10 cellular contexts compared by ENCODE assay signal in the genomic region with DNA sequence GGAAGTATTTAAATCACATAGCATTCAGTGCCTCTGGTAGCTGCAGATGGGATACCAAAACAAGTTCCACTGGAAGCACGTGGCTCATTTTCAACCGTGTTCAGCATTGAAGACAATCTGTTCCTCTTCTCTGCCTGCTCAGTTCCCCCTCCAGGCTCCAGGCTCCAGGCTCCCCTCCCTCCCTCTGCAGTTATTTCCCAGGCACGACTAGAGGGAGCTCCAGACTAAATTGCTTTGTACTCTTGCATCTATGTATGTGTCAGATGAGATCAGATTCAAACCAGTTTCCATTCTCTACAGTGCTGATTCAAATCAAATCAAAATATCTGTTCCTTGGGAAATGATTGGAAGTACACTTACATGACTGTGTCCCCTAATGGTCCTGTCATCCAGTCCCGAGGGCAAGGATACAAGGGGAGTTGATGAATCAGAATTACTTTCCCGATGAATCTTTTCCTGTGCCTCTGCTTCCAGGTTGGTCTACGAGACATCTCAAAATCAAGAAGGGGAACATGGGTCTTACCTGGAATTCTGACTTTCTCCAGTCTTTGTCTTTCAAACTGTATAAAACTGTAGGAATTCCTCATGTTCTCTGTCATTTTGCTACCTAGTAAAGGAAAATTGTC.
A peak's percentile ranks its signal among the peaks of the same experiment; 100 is the strongest.
DNase-seq lines count a peak whose midpoint lies in the region; ATAC-seq, FAIRE-seq and TF ChIP-seq lines count a peak whose summit lies in the region.
"Had no signal": no experiment of that assay in that cellular context is flagged by ENCODE, and none has a peak within 500 bp of the region (broad histone marks: within the 10 kb centered on the region; RNA-seq: fewer than 3 reads in every experiment).

No MANE protein-coding gene starts in this region.

- TF ChIP-seq CTCF in omental fat pad (IDR thresholded peaks at IDR 0.05) = no peak

- ATAC-seq in HG02763 (IDR thresholded peaks at IDR 0.05; ENCODE audit: unreplicated experiment) (no peak), omental fat pad (ENCODE audit: low FRiP score) (no peak)

- no peak for FAIRE-seq in frontal cortex (lab: Jason Lieb, UNC)
- no peak for FAIRE-seq in GM19239 (lab: Jason Lieb, UNC)

- DNase-seq in HT1080 (ENCODE audit: low read depth) (peak; percentile 80), RPMI8226 (peak; percentile 8), frontal cortex (ENCODE audit: low spot score in 2 of 2) (peak; percentile 14 to 46), putamen (ENCODE audit: low spot score) (peak; percentile 52), GM19239 (ENCODE audit: insufficient read length, low spot score) (no peak), epidermal melanocyte (ENCODE audit: insufficient read length, low spot score) (no peak), omental fat pad (ENCODE audit: low spot score) (no peak)
- DNase-seq: activated T-cell treated with anti-CD3 and anti-CD28 coated beads, Interleukin-2, amount 50 U/mL, for 48 hours; NCI-H446 treated with DMSO at 0.1 percent for 48 hours had no signal

Comparison
In these comparisons a context has a peak if more than half of its experiments do, and no peak if none do; other contexts are left out.
1. DNase-seq: peak in HT1080 (single experiment), RPMI8226 (single experiment), frontal cortex (2 of 2) and putamen (single experiment); none in GM19239 (single experiment), epidermal melanocyte (single experiment) and omental fat pad (single experiment).